1 cellular context compared by ENCODE assay signal in the genomic region with DNA sequence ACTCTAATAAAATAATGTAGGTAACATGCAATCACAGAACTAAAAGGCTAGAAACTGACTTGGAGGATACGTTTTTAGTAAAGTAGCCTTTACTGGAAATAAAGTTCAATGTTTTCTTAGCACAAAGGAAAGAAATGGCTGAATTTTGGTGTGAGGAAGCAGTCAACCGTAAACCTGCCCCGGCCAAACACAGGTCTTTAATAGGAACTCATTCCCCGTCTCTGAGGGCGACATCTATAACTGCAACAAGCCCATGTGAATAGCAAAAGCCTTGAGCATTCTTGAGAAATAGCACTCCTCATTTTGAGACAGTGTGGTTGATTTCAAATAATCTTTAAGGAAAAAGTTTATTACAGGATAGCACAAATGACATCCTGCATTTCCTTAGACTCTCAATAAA.
TF ChIP-seq lines count a peak whose summit lies in the region.

No MANE protein-coding gene starts in this region.

TF ChIP-seq in neural cell, 6 proteins besides CTCF, POLR2A, EP300 and RAD21 (continued from another document):
- TF ChIP-seq, protein P1, sequence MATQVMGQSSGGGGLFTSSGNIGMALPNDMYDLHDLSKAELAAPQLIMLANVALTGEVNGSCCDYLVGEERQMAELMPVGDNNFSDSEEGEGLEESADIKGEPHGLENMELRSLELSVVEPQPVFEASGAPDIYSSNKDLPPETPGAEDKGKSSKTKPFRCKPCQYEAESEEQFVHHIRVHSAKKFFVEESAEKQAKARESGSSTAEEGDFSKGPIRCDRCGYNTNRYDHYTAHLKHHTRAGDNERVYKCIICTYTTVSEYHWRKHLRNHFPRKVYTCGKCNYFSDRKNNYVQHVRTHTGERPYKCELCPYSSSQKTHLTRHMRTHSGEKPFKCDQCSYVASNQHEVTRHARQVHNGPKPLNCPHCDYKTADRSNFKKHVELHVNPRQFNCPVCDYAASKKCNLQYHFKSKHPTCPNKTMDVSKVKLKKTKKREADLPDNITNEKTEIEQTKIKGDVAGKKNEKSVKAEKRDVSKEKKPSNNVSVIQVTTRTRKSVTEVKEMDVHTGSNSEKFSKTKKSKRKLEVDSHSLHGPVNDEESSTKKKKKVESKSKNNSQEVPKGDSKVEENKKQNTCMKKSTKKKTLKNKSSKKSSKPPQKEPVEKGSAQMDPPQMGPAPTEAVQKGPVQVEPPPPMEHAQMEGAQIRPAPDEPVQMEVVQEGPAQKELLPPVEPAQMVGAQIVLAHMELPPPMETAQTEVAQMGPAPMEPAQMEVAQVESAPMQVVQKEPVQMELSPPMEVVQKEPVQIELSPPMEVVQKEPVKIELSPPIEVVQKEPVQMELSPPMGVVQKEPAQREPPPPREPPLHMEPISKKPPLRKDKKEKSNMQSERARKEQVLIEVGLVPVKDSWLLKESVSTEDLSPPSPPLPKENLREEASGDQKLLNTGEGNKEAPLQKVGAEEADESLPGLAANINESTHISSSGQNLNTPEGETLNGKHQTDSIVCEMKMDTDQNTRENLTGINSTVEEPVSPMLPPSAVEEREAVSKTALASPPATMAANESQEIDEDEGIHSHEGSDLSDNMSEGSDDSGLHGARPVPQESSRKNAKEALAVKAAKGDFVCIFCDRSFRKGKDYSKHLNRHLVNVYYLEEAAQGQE (IDR thresholded peaks at IDR 0.05; ENCODE audit: borderline replicate concordance): no peak
- no peak for TF ChIP-seq SMC3 (conservative IDR thresholded peaks at IDR 0.05; ENCODE audit: poor library complexity)
- no peak for TF ChIP-seq TAF1 (IDR thresholded peaks at IDR 0.05; ENCODE audit: low read depth)
- TF ChIP-seq MXI1 (conservative IDR thresholded peaks at IDR 0.05; ENCODE audit: poor library complexity, severe bottlenecking): no peak
- TF ChIP-seq POLR2AphosphoS5 (IDR thresholded peaks at IDR 0.05): no peak
